Comparison of ENCODE assay signal across 31 cellular contexts in genomic region chr12:22982635-22983034, GRCh38.
"Had no signal": no experiment of that assay in that cellular context is flagged by ENCODE, and none has a peak within 500 bp of the region (broad histone marks: within the 10 kb centered on the region; RNA-seq: fewer than 3 reads in every experiment).

No MANE protein-coding gene starts in this region.

- ATAC-seq: activated CD4-positive, alpha-beta T cell treated with anti-CD3 and anti-CD28 coated beads for 36 hours; activated CD4-positive, CD25-positive, alpha-beta regulatory T cell treated with anti-CD3 and anti-CD28 coated beads, Interleukin-2, amount 50 U/mL, for 24 hours; activated CD8-positive, alpha-beta T cell treated with anti-CD3 and anti-CD28 coated beads, Interleukin-2, amount 10 ng/mL, durations not matched to agents 7 days and 5 days; activated naive CD8-positive, alpha-beta T cell treated with anti-CD3 and anti-CD28 coated beads, Interleukin-2, amount 50 U/mL, for 24 hours had no signal

- H3K27me3 ChIP-seq: brain microvascular endothelial cell, Peyer's patch, SJSA1 had no signal

- H3K4me3 Mint-ChIP-seq: activated CD4-positive, alpha-beta T cell treated with anti-CD3 and anti-CD28 coated beads for 36 hours; activated CD4-positive, alpha-beta T cell treated with anti-CD3 and anti-CD28 coated beads, Interleukin-2, amount 10 ng/mL, durations not matched to agents 7 days and 5 days; activated CD8-positive, alpha-beta T cell treated with anti-CD3 and anti-CD28 coated beads, Interleukin-2, amount 10 ng/mL, durations not matched to agents 7 days and 5 days; activated naive CD8-positive, alpha-beta T cell; activated naive CD8-positive, alpha-beta T cell treated with anti-CD3 and anti-CD28 coated beads, Interleukin-2, amount 50 U/mL, for 24 hours; activated T-cell treated with anti-CD3 and anti-CD28 coated beads, Interleukin-2, amount 50 U/mL, for 24 hours; central memory CD8-positive, alpha-beta T cell; T-helper 1 cell treated with Interleukin-12 subunit alpha and Interleukin-12 subunit beta and Interleukin-4 antibody, amounts not matched to agents 30 μg/mL and 1 μg/mL, for 36 hours; T-helper 2 cell treated with Interferon-gamma antibody and Interleukin-4, amounts not matched to agents 5 μg/mL and 100 μg/mL, for 36 hours had no signal

- DNase-seq: activated CD4-positive, alpha-beta T cell treated with anti-CD3 and anti-CD28 coated beads for 36 hours; activated CD4-positive, alpha-beta T cell treated with anti-CD3 and anti-CD28 coated beads, Interleukin-2, amount 10 ng/mL, durations not matched to agents 7 days and 5 days; activated CD4-positive, alpha-beta T cell treated with anti-CD3 and anti-CD28 coated beads, Interleukin-2, amount 50 U/mL, for 48 hours; activated CD8-positive, alpha-beta T cell treated with anti-CD3 and anti-CD28 coated beads, Interleukin-2, amount 10 ng/mL, durations not matched to agents 7 days and 5 days; activated gamma-delta T cell; activated naive CD4-positive, alpha-beta T cell treated with Interleukin-2 at 50 U/mL for 16 hours; activated naive CD8-positive, alpha-beta T cell treated with anti-CD3 and anti-CD28 coated beads, Interleukin-2, amount 50 U/mL, for 24 hours; activated T-cell treated with anti-CD3 and anti-CD28 coated beads, Interleukin-2, amount 50 U/mL, for 24 hours; anterior cingulate cortex; brain microvascular endothelial cell; KG1; MM.1S; MV-4-11; NCI-H1092; NCI-H1436 treated with DMSO at 0.1 percent for 48 hours; NCI-H1694 treated with DMSO at 0.1 percent for 48 hours; NCI-H2029; NCI-H345; NCI-H524 treated with DMSO at 0.1 percent for 48 hours; Peyer's patch; RPMI8226; SHP77 treated with DMSO at 0.1 percent for 48 hours; SK-N-SH had no signal

- H3K36me3 ChIP-seq: brain microvascular endothelial cell, Peyer's patch, SJSA1 had no signal

- H3K9me3 Mint-ChIP-seq: activated CD4-positive, alpha-beta T cell treated with anti-CD3 and anti-CD28 coated beads, Interleukin-2, amount 10 ng/mL, durations not matched to agents 7 days and 5 days; activated naive CD8-positive, alpha-beta T cell treated with anti-CD3 and anti-CD28 coated beads, Interleukin-2, amount 50 U/mL, for 24 hours; activated T-cell treated with anti-CD3 and anti-CD28 coated beads, Interleukin-2, amount 50 U/mL, for 24 hours; activated T-helper 2 cell treated with anti-CD3 and anti-CD28 coated beads, Interferon-gamma antibody, Interleukin-2, Interleukin-4, amounts not matched to agents 10 μg/mL and 5 μg/mL and 100 μg/mL, durations not matched to agents 14 hours and 24 hours and 36 hours; central memory CD8-positive, alpha-beta T cell; T-helper 1 cell treated with Interleukin-12 subunit alpha and Interleukin-12 subunit beta and Interleukin-4 antibody, amounts not matched to agents 30 μg/mL and 1 μg/mL, for 36 hours; T-helper 2 cell treated with Interferon-gamma antibody and Interleukin-4, amounts not matched to agents 5 μg/mL and 100 μg/mL, for 36 hours had no signal

- H3K4me1 ChIP-seq: Peyer's patch had no signal

- FAIRE-seq: TTC549 had no signal

- H3K4me1 Mint-ChIP-seq: activated CD4-positive, alpha-beta T cell treated with anti-CD3 and anti-CD28 coated beads for 36 hours; activated CD4-positive, alpha-beta T cell treated with anti-CD3 and anti-CD28 coated beads, Interleukin-2, amount 10 ng/mL, durations not matched to agents 7 days and 5 days; activated naive CD8-positive, alpha-beta T cell treated with anti-CD3 and anti-CD28 coated beads, Interleukin-2, amount 50 U/mL, for 24 hours; central memory CD8-positive, alpha-beta T cell had no signal

- H3K9ac ChIP-seq: SK-N-SH had no signal

- H3K27ac ChIP-seq: brain microvascular endothelial cell, Peyer's patch, SJSA1 had no signal

- H3K4me3 ChIP-seq: Peyer's patch, SJSA1 had no signal

- H3K9me3 ChIP-seq: Peyer's patch, SJSA1, SK-N-SH had no signal

- H3K27me3 Mint-ChIP-seq: activated CD4-positive, alpha-beta T cell treated with anti-CD3 and anti-CD28 coated beads for 36 hours; central memory CD8-positive, alpha-beta T cell had no signal

- H3K27ac Mint-ChIP-seq: activated CD4-positive, alpha-beta T cell treated with anti-CD3 and anti-CD28 coated beads for 36 hours; activated CD4-positive, alpha-beta T cell treated with anti-CD3 and anti-CD28 coated beads, Interleukin-2, amount 10 ng/mL, durations not matched to agents 7 days and 5 days; activated CD8-positive, alpha-beta T cell treated with anti-CD3 and anti-CD28 coated beads, Interleukin-2, amount 10 ng/mL, durations not matched to agents 7 days and 5 days; activated naive CD8-positive, alpha-beta T cell; activated naive CD8-positive, alpha-beta T cell treated with anti-CD3 and anti-CD28 coated beads, Interleukin-2, amount 50 U/mL, for 24 hours; activated T-cell treated with anti-CD3 and anti-CD28 coated beads, Interleukin-2, amount 50 U/mL, for 24 hours; activated T-helper 2 cell treated with anti-CD3 and anti-CD28 coated beads, Interferon-gamma antibody, Interleukin-2, Interleukin-4, amounts not matched to agents 10 μg/mL and 5 μg/mL and 100 μg/mL, durations not matched to agents 14 hours and 24 hours and 36 hours; T-helper 1 cell treated with Interleukin-12 subunit alpha and Interleukin-12 subunit beta and Interleukin-4 antibody, amounts not matched to agents 30 μg/mL and 1 μg/mL, for 36 hours; T-helper 2 cell treated with Interferon-gamma antibody and Interleukin-4, amounts not matched to agents 5 μg/mL and 100 μg/mL, for 36 hours had no signal

- H3K36me3 Mint-ChIP-seq: activated naive CD8-positive, alpha-beta T cell had no signal

- H3K4me2 ChIP-seq: SK-N-SH had no signal
